8 cellular contexts compared by ENCODE assay signal in the genomic region with DNA sequence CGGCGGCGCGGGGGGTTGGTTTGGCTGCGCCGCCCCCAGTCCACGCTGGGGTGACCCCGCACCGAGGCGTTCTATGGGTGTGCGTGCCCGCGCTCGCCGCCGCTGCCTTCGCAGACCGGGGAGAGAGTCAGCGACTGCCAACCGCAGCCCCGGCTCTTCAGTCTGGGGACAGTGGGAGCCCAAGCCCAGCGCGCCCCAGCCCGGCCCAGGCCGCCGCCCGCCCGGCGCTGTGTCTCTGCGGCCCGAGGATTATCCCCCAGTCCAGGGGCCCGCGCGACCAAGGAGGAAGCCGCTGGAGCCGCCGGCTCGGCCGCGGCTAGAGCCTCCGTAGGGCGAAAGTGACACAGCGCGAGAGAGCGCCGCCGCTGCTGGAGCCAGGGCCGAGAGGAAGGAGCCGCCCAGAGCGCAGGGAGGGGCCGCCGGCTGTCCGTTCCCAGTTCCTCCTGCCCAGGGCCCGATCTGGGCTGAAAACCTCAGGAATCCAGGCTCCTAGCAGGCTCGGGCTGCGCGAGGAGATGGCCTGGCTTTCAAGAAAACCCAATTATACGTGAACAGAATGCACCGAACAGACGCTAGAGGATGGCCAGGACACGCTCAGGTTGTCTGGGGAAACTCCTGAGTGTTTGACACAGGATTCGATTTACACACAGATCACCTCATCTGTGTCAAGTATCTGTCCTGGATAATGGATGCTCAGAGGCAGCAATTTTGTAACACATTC. TPM values are rescaled to one million over a fixed set of nuclear protein-coding genes. Genes with fewer than 3 reads are reported as not detected.
DNase-seq lines count a peak whose midpoint lies in the region; ATAC-seq, FAIRE-seq and TF ChIP-seq lines count a peak whose summit lies in the region.

No MANE protein-coding gene starts in this region.

- H3K27me3 ChIP-seq in heart right ventricle: no peaks in the 10 kb centered on the region

- H3K36me3 ChIP-seq in heart right ventricle: no peaks in the 10 kb centered on the region

- WGBS in heart right ventricle, 2 donors: 1% methylated on average over 62 of the region's 62 CpGs

- peak overlapping the region; percentile 99 for H3K4me3 ChIP-seq in AG09309 (ENCODE audit: control insufficient read depth, low read depth, low read length)
- H3K4me3 ChIP-seq in heart right ventricle: peak overlapping the region; percentile 72 to 90 (median 88)

- peak overlapping the region; percentile 89 to 97 (median 95) for H3K27ac ChIP-seq in heart right ventricle

- ATAC-seq in GM18505 (IDR thresholded peaks at IDR 0.05; ENCODE audit: unreplicated experiment) (peak; percentile 50), HG03442 (IDR thresholded peaks at IDR 0.05; ENCODE audit: unreplicated experiment) (peak; percentile 28), heart right ventricle (peak; percentile 50 to 77 (median 70)), omental fat pad (ENCODE audit: low FRiP score) (peak; percentile 65)

- H3K4me1 ChIP-seq in heart right ventricle: peaks cover 11 to 57% (median 43%) of the 10 kb centered on the region in 9 donors

- no peak for FAIRE-seq in RCC 7860 (lab: Jason Lieb, UNC)

- TF ChIP-seq POLR2A in GM18505 (IDR thresholded peaks at IDR 0.05; ENCODE audit: borderline replicate concordance, extremely low read depth, insufficient read depth, insufficient read length): no peak

- no peaks in the 10 kb centered on the region for H3K9me3 ChIP-seq in heart right ventricle

- TF ChIP-seq CTCF in AG09309 (IDR thresholded peaks at IDR 0.05; ENCODE audit: control insufficient read depth, insufficient read depth, low read depth, low read length, missing control alignments) (no peak), heart right ventricle (IDR thresholded peaks at IDR 0.05) (peak in 1 of 9 donors; percentile 13), omental fat pad (IDR thresholded peaks at IDR 0.05) (no peak)

- DNase-seq in AG09309 (ENCODE audit: low read depth) (peak; percentile 42), RCC 7860 (ENCODE audit: low spot score) (peak; percentile 47), amniotic epithelial cell (ENCODE audit: low read depth) (peak; percentile 80), heart right ventricle (peak; percentile 73 to 84), omental fat pad (ENCODE audit: low spot score) (no peak), cortex of kidney (lab: John Stamatoyannopoulos, UW) (no peak)

- intact Hi-C loops in heart right ventricle (cut with DNase I): loop anchor here in 6 of 10 donors (5.0 to 10.0 kb wide), 7 partner anchors 41 to 124 kb away; no protein-coding TSS in a partner anchor

RNA-seq across cellular contexts. Expression of a gene that starts 2.4 kb away (rescaled TPM):
- 10 to 100 TPM; 44.5 to 68.9 (median 58.9) TPM for total RNA-seq in heart right ventricle
- polyA plus RNA-seq in heart right ventricle: 10 to 100 TPM; 49.7 to 74.1 TPM
- total RNA-seq in omental fat pad: 10 to 100 TPM; 57.5 to 94.0 (median 72.4) TPM

Comparison
In these comparisons a context has a peak if more than half of its experiments do, and no peak if none do; other contexts are left out.
1. DNase-seq: peak in AG09309 (single experiment), RCC 7860 (single experiment), amniotic epithelial cell (single experiment) and heart right ventricle (2 of 2); none in omental fat pad (single experiment) and cortex of kidney (single experiment).
2. Peak in every context shown above with its lines, with median percentiles within 50 percentile points of each other: ATAC-seq.